Comparison of ENCODE assay signal across 8 cellular contexts in the genomic region with DNA sequence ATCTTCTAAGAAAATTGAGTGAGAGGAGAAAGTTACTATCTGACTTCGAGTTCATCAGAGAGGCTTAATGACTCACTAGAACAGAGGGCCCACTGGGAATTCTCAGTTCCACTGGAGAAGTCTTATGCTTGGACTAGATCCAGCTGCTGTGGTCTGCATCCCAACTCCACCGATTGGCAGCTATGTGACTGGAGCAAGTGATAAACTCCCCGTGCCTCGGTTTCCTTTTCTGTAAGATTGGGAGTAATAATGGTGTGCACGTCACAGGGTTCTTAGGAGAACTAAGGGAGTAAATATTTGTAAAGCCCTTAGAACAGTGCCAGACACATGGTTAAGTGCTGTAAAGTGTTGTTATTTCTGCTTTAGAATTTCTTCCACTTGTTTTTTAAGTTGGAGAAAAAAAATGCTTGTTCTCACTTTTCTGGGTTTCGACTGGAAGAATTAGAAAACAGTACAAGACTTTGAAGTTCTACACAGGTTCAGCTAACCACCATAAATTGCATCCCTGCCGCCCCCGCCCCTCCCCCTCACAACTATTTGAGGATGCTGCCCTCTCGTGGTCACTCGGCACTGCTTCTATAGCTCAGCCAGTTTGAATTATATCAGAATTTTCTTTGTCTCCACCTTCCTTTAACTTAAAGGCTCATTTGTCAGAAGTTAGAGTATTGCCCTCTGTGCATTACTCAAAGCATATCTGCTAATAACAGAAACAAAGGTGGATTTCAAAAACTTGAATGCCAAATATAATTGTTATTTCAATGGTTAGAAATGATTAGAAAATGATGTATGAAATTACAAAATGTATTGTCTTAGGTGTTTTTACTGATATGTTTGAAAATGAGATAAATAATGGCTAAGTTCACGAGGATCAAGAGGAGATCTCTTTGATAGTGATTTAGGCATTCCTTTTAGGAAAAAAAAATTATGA.
DNase-seq lines count a peak whose midpoint lies in the region; ATAC-seq, FAIRE-seq and TF ChIP-seq lines count a peak whose summit lies in the region.

No MANE protein-coding gene starts in this region.

- no peak overlapping the region for H3K4me2 ChIP-seq in neural progenitor cell

- no peak overlapping the region for H3K27ac Mint-ChIP-seq in activated T-cell treated with anti-CD3 and anti-CD28 coated beads, Interleukin-2, amount 50 U/mL, for 72 hours
- no peak overlapping the region for H3K27ac Mint-ChIP-seq in neural progenitor cell
- no peak overlapping the region for H3K27ac Mint-ChIP-seq in stimulated activated naive CD8-positive, alpha-beta T cell treated with anti-CD3 and anti-CD28 coated beads, Interleukin-15, amount 100 ng/mL, for 72 hours

- H3K4me3 Mint-ChIP-seq in activated T-cell treated with anti-CD3 and anti-CD28 coated beads, Interleukin-2, amount 50 U/mL, for 72 hours: no peak overlapping the region
- H3K4me3 Mint-ChIP-seq in neural progenitor cell: no peak overlapping the region
- H3K4me3 Mint-ChIP-seq in stimulated activated naive CD8-positive, alpha-beta T cell treated with anti-CD3 and anti-CD28 coated beads, Interleukin-15, amount 100 ng/mL, for 72 hours: no peak overlapping the region

- H3K4me3 ChIP-seq in neural progenitor cell: no peak overlapping the region

- no peaks in the 10 kb centered on the region for H3K36me3 Mint-ChIP-seq in activated T-cell treated with anti-CD3 and anti-CD28 coated beads, Interleukin-2, amount 50 U/mL, for 72 hours (ENCODE audit: insufficient read depth in 2 of 2)
- H3K36me3 Mint-ChIP-seq in neural progenitor cell: no peaks in the 10 kb centered on the region

- peak; percentile 97 for TF ChIP-seq CTCF in neural progenitor cell (IDR thresholded peaks at IDR 0.05)

- H2AFZ ChIP-seq in neural progenitor cell (replicated peaks): no peak overlapping the region

- no peak overlapping the region for H3K27ac ChIP-seq in neural progenitor cell

- no peaks in the 10 kb centered on the region for H3K79me2 ChIP-seq in neural progenitor cell (ENCODE audit: low read depth)

- H3K9me3 ChIP-seq in neural progenitor cell (ENCODE audit: low read depth): no peaks in the 10 kb centered on the region

- no peaks in the 10 kb centered on the region for H3F3A ChIP-seq in neural progenitor cell (ENCODE audit: low read depth)

- no peaks in the 10 kb centered on the region for H3K36me3 ChIP-seq in neural progenitor cell

- peaks cover under 1% of the 10 kb centered on the region for H3K4me1 Mint-ChIP-seq in activated T-cell treated with anti-CD3 and anti-CD28 coated beads, Interleukin-2, amount 50 U/mL, for 72 hours (ENCODE audit: low read depth)
- peaks cover 32% of the 10 kb centered on the region for H3K4me1 Mint-ChIP-seq in neural progenitor cell
- no peaks in the 10 kb centered on the region for H3K4me1 Mint-ChIP-seq in stimulated activated naive CD8-positive, alpha-beta T cell treated with anti-CD3 and anti-CD28 coated beads, Interleukin-15, amount 100 ng/mL, for 72 hours

- no peaks in the 10 kb centered on the region for H3K9me3 Mint-ChIP-seq in activated T-cell treated with anti-CD3 and anti-CD28 coated beads, Interleukin-2, amount 50 U/mL, for 72 hours
- H3K9me3 Mint-ChIP-seq in neural progenitor cell: peaks cover 3% of the 10 kb centered on the region
- H3K9me3 Mint-ChIP-seq in stimulated activated naive CD8-positive, alpha-beta T cell treated with anti-CD3 and anti-CD28 coated beads, Interleukin-15, amount 100 ng/mL, for 72 hours: no peaks in the 10 kb centered on the region

- ATAC-seq in activated T-cell treated with anti-CD3 and anti-CD28 coated beads, Interleukin-2, amount 50 U/mL, for 72 hours (replicated peaks in 1 of 2): peak; percentile 76 to 77
- ATAC-seq in stimulated activated naive CD8-positive, alpha-beta T cell treated with anti-CD3 and anti-CD28 coated beads, Interleukin-15, amount 100 ng/mL, for 72 hours: peak; percentile 67
- no peak for ATAC-seq in HG03097 (IDR thresholded peaks at IDR 0.05; ENCODE audit: low FRiP score, unreplicated experiment)

- no peaks in the 10 kb centered on the region for H4K20me1 ChIP-seq in neural progenitor cell (ENCODE audit: low read depth)

- H3K9ac ChIP-seq in neural progenitor cell: no peak overlapping the region

- no peaks in the 10 kb centered on the region for H3K27me3 ChIP-seq in neural progenitor cell

- peak; percentile 60 for FAIRE-seq in RCC 7860 (lab: Jason Lieb, UNC)

- DNase-seq in GM03348 (ENCODE audit: low spot score): peak; percentile 70
- peak; percentile 23 for DNase-seq in KG1 (lab: John Stamatoyannopoulos, UW)
- peak; percentile 50 for DNase-seq in RCC 7860 (ENCODE audit: low spot score)
- DNase-seq in activated T-cell treated with anti-CD3 and anti-CD28 coated beads, Interleukin-2, amount 50 U/mL, for 72 hours: peak; percentile 61 to 67
- peak; percentile 92 for DNase-seq in fibroblast of peridontal ligament (ENCODE audit: extremely low read depth)
- DNase-seq in neural progenitor cell (ENCODE audit: low spot score): peak; percentile 87
- peak; percentile 39 to 42 for DNase-seq in stimulated activated naive CD8-positive, alpha-beta T cell treated with anti-CD3 and anti-CD28 coated beads, Interleukin-15, amount 100 ng/mL, for 72 hours

- peaks cover 12% of the 10 kb centered on the region for H3K27me3 Mint-ChIP-seq in activated T-cell treated with anti-CD3 and anti-CD28 coated beads, Interleukin-2, amount 50 U/mL, for 72 hours (ENCODE audit: low read depth)
- peaks cover 4% of the 10 kb centered on the region for H3K27me3 Mint-ChIP-seq in neural progenitor cell (ENCODE audit: insufficient read depth, low read depth)
- H3K27me3 Mint-ChIP-seq in stimulated activated naive CD8-positive, alpha-beta T cell treated with anti-CD3 and anti-CD28 coated beads, Interleukin-15, amount 100 ng/mL, for 72 hours: no peaks in the 10 kb centered on the region

- H3K4me1 ChIP-seq in neural progenitor cell: no peaks in the 10 kb centered on the region

Comparison
In these comparisons a context has a peak if more than half of its experiments do, and no peak if none do; other contexts are left out.
1. DNase-seq: peak in every context shown above with its lines; median percentile 92 in fibroblast of peridontal ligament; 87 in neural progenitor cell; 70 in GM03348; 64 in activated T-cell treated with anti-CD3 and anti-CD28 coated beads, Interleukin-2, amount 50 U/mL, for 72 hours; 50 in RCC 7860; 40 in stimulated activated naive CD8-positive, alpha-beta T cell treated with anti-CD3 and anti-CD28 coated beads, Interleukin-15, amount 100 ng/mL, for 72 hours; 23 in KG1.